Comparison of ENCODE assay signal across 32 cellular contexts in genomic region chr12:69653703-69654102, GRCh38. TPM values are rescaled to one million over a fixed set of nuclear protein-coding genes. Genes with fewer than 3 reads are reported as not detected.
DNase-seq lines count a peak whose midpoint lies in the region; ATAC-seq, FAIRE-seq and TF ChIP-seq lines count a peak whose summit lies in the region.
"Had no signal": no experiment of that assay in that cellular context is flagged by ENCODE, and none has a peak within 500 bp of the region (broad histone marks: within the 10 kb centered on the region; RNA-seq: fewer than 3 reads in every experiment).

No MANE protein-coding gene starts in this region.

- H3K27me3 ChIP-seq in HepG2 (ENCODE audit: control insufficient read depth in 1 of 2, insufficient read depth in 2 of 2, low read length in 2 of 2) (no peaks in the 10 kb centered on the region; a peak in 1 of 5 replicates), right lobe of liver (no peaks in the 10 kb centered on the region), K562 (ENCODE audit: control insufficient read depth in 2 of 2, insufficient read depth in 2 of 2, low read length in 2 of 2) (no peaks in the 10 kb centered on the region), neural progenitor cell (no peaks in the 10 kb centered on the region), body of pancreas (no peaks in the 10 kb centered on the region), heart right ventricle (no peaks in the 10 kb centered on the region)
- H3K27me3 ChIP-seq in CD4-positive, alpha-beta T cell (ENCODE audit: control insufficient read depth, insufficient read depth, low read length): no peaks in the 10 kb centered on the region
- H3K27me3 ChIP-seq: BE2C, upper lobe of left lung had no signal

- H3K4me1 ChIP-seq in HepG2 (ENCODE audit: insufficient read depth, low read length): peaks cover 23% of the 10 kb centered on the region
- no peaks in the 10 kb centered on the region for H3K4me1 ChIP-seq in right lobe of liver
- peaks cover 16 to 36% of the 10 kb centered on the region in 2 experiments for H3K4me1 ChIP-seq in K562 (replicated peaks in 1 of 2; ENCODE audit: control insufficient read depth in 2 of 2, insufficient read depth in 2 of 2, low read length in 2 of 2)
- no peaks in the 10 kb centered on the region for H3K4me1 ChIP-seq in neural progenitor cell
- H3K4me1 ChIP-seq in body of pancreas: no peaks in the 10 kb centered on the region
- peaks cover 0 to 23% (median 0%) of the 10 kb centered on the region in 9 donors for H3K4me1 ChIP-seq in heart right ventricle
- H3K4me1 ChIP-seq: BE2C, lower lobe of right lung had no signal

- intact Hi-C loops in HepG2 (cut with micrococcal nuclease; ENCODE audit: unreplicated experiment) (no loop called here), right lobe of liver (cut with DNase I) (no loop called here), K562 (cut with micrococcal nuclease) (no loop called here), body of pancreas (cut with DNase I) (no loop called here), heart right ventricle (cut with DNase I) (no loop called here)
- intact Hi-C loops in CD4-positive, alpha-beta T cell (cut with DNase I, micrococcal nuclease): no loop called here

- no peaks in the 10 kb centered on the region for H4K20me1 ChIP-seq in HepG2 (ENCODE audit: insufficient read depth, low read length)
- H4K20me1 ChIP-seq in K562 (replicated peaks; ENCODE audit: control insufficient read depth, insufficient read depth, low read length): no peaks in the 10 kb centered on the region
- H4K20me1 ChIP-seq in neural progenitor cell (ENCODE audit: low read depth): no peaks in the 10 kb centered on the region

- H3K27me3 Mint-ChIP-seq in CD4-positive, alpha-beta T cell: peaks cover 5% of the 10 kb centered on the region
- no peaks in the 10 kb centered on the region for H3K27me3 Mint-ChIP-seq in neural progenitor cell (ENCODE audit: insufficient read depth, low read depth)

- POLR2A ChIA-PET in HepG2 (lab: Yijun Ruan, JAX): no interaction called here
- POLR2A ChIA-PET in K562 (lab: Yijun Ruan, JAX): interaction anchor here (0.6 kb wide), 1 partner anchor 897 kb away, joined by 3 read pairs; no protein-coding TSS in a partner anchor
- POLR2A ChIA-PET in CD4-positive, alpha-beta T cell (lab: Charles Lee): no interaction called here

- H3K27ac Mint-ChIP-seq in CD4-positive, alpha-beta T cell: no peak overlapping the region
- H3K27ac Mint-ChIP-seq in neural progenitor cell: no peak overlapping the region
- H3K27ac Mint-ChIP-seq: activated CD4-positive, alpha-beta memory T cell treated with anti-CD3 and anti-CD28 coated beads, Interleukin-2, amount 10 ng/mL, durations not matched to agents 7 days and 5 days; activated naive CD4-positive, alpha-beta T cell treated with anti-CD3 and anti-CD28 coated beads, Interleukin-2, amount 50 U/mL, for 72 hours; activated T-helper 2 cell treated with anti-CD3 and anti-CD28 coated beads, Interferon-gamma antibody, Interleukin-2, Interleukin-4, amounts not matched to agents 10 μg/mL and 5 μg/mL and 100 μg/mL, durations not matched to agents 14 hours and 24 hours and 36 hours; H9 had no signal

- WGBS in HepG2 (ENCODE audit: low lambda C conversion rate): 43% methylated on average over 8 of the region's 8 CpGs
- 71% methylated on average over 7 of the region's 8 CpGs for WGBS in right lobe of liver (ENCODE audit: insufficient coverage, low coverage, low lambda C conversion rate, missing lambda C conversion rate)
- 55% methylated on average over 8 of the region's 8 CpGs for WGBS in K562 (ENCODE audit: insufficient coverage, low coverage, missing lambda C conversion rate)
- WGBS in body of pancreas, 2 donors: 81 to 85% methylated on average over 8 of the region's 8 CpGs
- WGBS in heart right ventricle, 2 donors: 89 to 93% methylated on average over 8 of the region's 8 CpGs

- H3K79me2 ChIP-seq in HepG2 (ENCODE audit: insufficient read depth, low read length) (no peaks in the 10 kb centered on the region), K562 (ENCODE audit: control insufficient read depth, insufficient read depth, low read length) (no peaks in the 10 kb centered on the region), neural progenitor cell (ENCODE audit: low read depth) (no peaks in the 10 kb centered on the region)

- TF ChIP-seq POLR2A in HepG2 (IDR thresholded peaks at IDR 0.05; ENCODE audit: insufficient read depth in 1 of 2, low read depth in 2 of 2, low read length in 2 of 2): no peak
- no peak for TF ChIP-seq POLR2A in right lobe of liver (IDR thresholded peaks at IDR 0.05)
- no peak for TF ChIP-seq POLR2A in K562 (conservative IDR thresholded peaks at IDR 0.05)
- TF ChIP-seq POLR2A in body of pancreas (IDR thresholded peaks at IDR 0.05): no peak

- no peaks in the 10 kb centered on the region for H3K9me3 Mint-ChIP-seq in CD4-positive, alpha-beta T cell
- H3K9me3 Mint-ChIP-seq in neural progenitor cell: no peaks in the 10 kb centered on the region
- H3K9me3 Mint-ChIP-seq: activated CD4-positive, alpha-beta memory T cell treated with anti-CD3 and anti-CD28 coated beads, Interleukin-2, amount 10 ng/mL, durations not matched to agents 7 days and 5 days; activated naive CD4-positive, alpha-beta T cell treated with anti-CD3 and anti-CD28 coated beads, Interleukin-2, amount 50 U/mL, for 72 hours; activated T-helper 2 cell treated with anti-CD3 and anti-CD28 coated beads, Interferon-gamma antibody, Interleukin-2, Interleukin-4, amounts not matched to agents 10 μg/mL and 5 μg/mL and 100 μg/mL, durations not matched to agents 14 hours and 24 hours and 36 hours; H9; neural crest cell had no signal

- H3K9me1 ChIP-seq in K562 (ENCODE audit: control insufficient read depth, insufficient read depth, low read length): peaks cover 2% of the 10 kb centered on the region

- BruUV-seq in HepG2 (replicated peaks; lab: Mats Ljungman, UMichigan): no TSS peak
- BruUV-seq in K562 (replicated peaks; lab: Mats Ljungman, UMichigan): no TSS peak

- H3K9me3 ChIP-seq in HepG2 (ENCODE audit: low read length) (no peaks in the 10 kb centered on the region), right lobe of liver (no peaks in the 10 kb centered on the region), K562 (replicated peaks; ENCODE audit: control insufficient read depth, insufficient read depth, low read depth, low read length) (no peaks in the 10 kb centered on the region), neural progenitor cell (ENCODE audit: low read depth) (no peaks in the 10 kb centered on the region), body of pancreas (no peaks in the 10 kb centered on the region), heart right ventricle (peaks cover 0 to 3% (median 0%) of the 10 kb centered on the region in 11 donors)
- no peaks in the 10 kb centered on the region for H3K9me3 ChIP-seq in CD4-positive, alpha-beta T cell (ENCODE audit: control insufficient read depth, low read length)
- H3K9me3 ChIP-seq: BE2C, lower lobe of right lung, upper lobe of left lung had no signal

- H2AFZ ChIP-seq in HepG2 (ENCODE audit: low read length) (no peak overlapping the region), K562 (ENCODE audit: low read depth, low read length) (no peak overlapping the region), neural progenitor cell (replicated peaks) (no peak overlapping the region)

- H3K4me3 ChIP-seq in HepG2 (replicated peaks in 1 of 3; ENCODE audit: insufficient read depth in 1 of 3, low read depth in 2 of 3, low read length in 3 of 3): no peak overlapping the region
- no peak overlapping the region for H3K4me3 ChIP-seq in right lobe of liver
- H3K4me3 ChIP-seq in K562: no peak overlapping the region
- H3K4me3 ChIP-seq in fibroblast of villous mesenchyme (ENCODE audit: low read depth, low read length): no peak overlapping the region
- H3K4me3 ChIP-seq in neural progenitor cell: no peak overlapping the region
- no peak overlapping the region for H3K4me3 ChIP-seq in body of pancreas
- H3K4me3 ChIP-seq in heart right ventricle: no peak overlapping the region
- H3K4me3 ChIP-seq: lower lobe of right lung, upper lobe of left lung had no signal

- H3K27ac ChIP-seq in HepG2 (ENCODE audit: extremely low read length, insufficient read depth, low read length) (no peak overlapping the region), right lobe of liver (no peak overlapping the region), K562 (ENCODE audit: extremely low read depth, low read depth, low read length) (no peak overlapping the region), neural progenitor cell (no peak overlapping the region), body of pancreas (no peak overlapping the region), heart right ventricle (no peak overlapping the region)
- H3K27ac ChIP-seq in CD4-positive, alpha-beta T cell (ENCODE audit: low read depth, low read length): no peak overlapping the region
- H3K27ac ChIP-seq: lower lobe of right lung, upper lobe of left lung had no signal

- no peaks in the 10 kb centered on the region for H3F3A ChIP-seq in neural progenitor cell (ENCODE audit: low read depth)

- H3K4me1 Mint-ChIP-seq in CD4-positive, alpha-beta T cell (ENCODE audit: low read depth): no peaks in the 10 kb centered on the region
- H3K4me1 Mint-ChIP-seq in neural progenitor cell: peaks cover 21% of the 10 kb centered on the region
- H3K4me1 Mint-ChIP-seq: activated CD4-positive, alpha-beta memory T cell treated with anti-CD3 and anti-CD28 coated beads, Interleukin-2, amount 10 ng/mL, durations not matched to agents 7 days and 5 days; H9 had no signal

- H3K4me2 ChIP-seq in HepG2 (ENCODE audit: low read depth, low read length) (no peak overlapping the region), K562 (ENCODE audit: insufficient read depth, low read length) (no peak overlapping the region), neural progenitor cell (no peak overlapping the region)

- FAIRE-seq in HepG2 (lab: Jason Lieb, UNC): no peak
- FAIRE-seq in K562 (lab: Jason Lieb, UNC): no peak
- FAIRE-seq: A204.1, GM12891, TTC549 had no signal

- H3K4me3 Mint-ChIP-seq in CD4-positive, alpha-beta T cell: no peak overlapping the region
- H3K4me3 Mint-ChIP-seq in neural progenitor cell: no peak overlapping the region
- H3K4me3 Mint-ChIP-seq: activated CD4-positive, alpha-beta memory T cell treated with anti-CD3 and anti-CD28 coated beads, Interleukin-2, amount 10 ng/mL, durations not matched to agents 7 days and 5 days; H9; neural crest cell had no signal

- TF ChIP-seq EP300 in HepG2 (IDR thresholded peaks at IDR 0.05; ENCODE audit: low read depth in 2 of 2, low read length in 2 of 2) (no peak), HepG2 (CRISPR knock-in tag; IDR thresholded peaks at IDR 0.05; ENCODE audit: borderline replicate concordance) (no peak), K562 (IDR thresholded peaks at IDR 0.05; ENCODE audit: low read length) (no peak)

- TF ChIP-seq RAD21 in HepG2 (CRISPR knock-in tag; IDR thresholded peaks at IDR 0.05) (no peak), K562 (CRISPR knock-in tag; conservative IDR thresholded peaks at IDR 0.05 in 1 of 2, IDR thresholded peaks at IDR 0.05 in 1 of 2) (no peak)

- CTCF ChIA-PET in HepG2 (lab: Yijun Ruan, JAX; ENCODE audit: low intra/inter-chr PET ratio, low total read pairs) (no interaction called here), K562 (lab: Yijun Ruan, JAX; ENCODE audit: low intra/inter-chr PET ratio) (no interaction called here)
- CTCF ChIA-PET in CD4-positive, alpha-beta T cell (lab: Charles Lee): no interaction called here

- ATAC-seq in HepG2 (no peak), right lobe of liver (no peak), K562 (no peak), body of pancreas (no peak), heart right ventricle (no peak)
- no peak for ATAC-seq in CD4-positive, alpha-beta T cell (ENCODE audit: poor library complexity)
- ATAC-seq: activated naive CD4-positive, alpha-beta T cell treated with anti-CD3 and anti-CD28 coated beads, Interleukin-2, amount 50 U/mL, for 72 hours; lower lobe of right lung had no signal

- DNase-seq in HepG2 (ENCODE audit: low spot score): no peak
- DNase-seq in right lobe of liver: no peak
- no peak for DNase-seq in K562 (ENCODE audit: extremely low read depth in 1 of 4, low spot score in 3 of 4)
- DNase-seq in fibroblast of villous mesenchyme (ENCODE audit: low read depth): peak; percentile 51
- DNase-seq in CD4-positive, alpha-beta T cell: no peak
- no peak for DNase-seq in neural progenitor cell (ENCODE audit: low spot score)
- no peak for DNase-seq in body of pancreas
- DNase-seq in heart right ventricle: no peak
- DNase-seq: activated CD4-positive, alpha-beta memory T cell treated with anti-CD3 and anti-CD28 coated beads, Interleukin-2, amount 10 ng/mL, durations not matched to agents 7 days and 5 days; activated CD4-positive, CD25-positive, alpha-beta regulatory T cell treated with anti-CD3 and anti-CD28 coated beads, Interleukin-2, amount 50 U/mL, for 72 hours; BE2C; DMS53; effector CD4-positive, alpha-beta T cell; H9; kidney glomerular epithelial cell; lower lobe of right lung; NCI-H1436; NCI-H2107; NK-92 treated with Interleukin-12 subunit alpha and Interleukin-12 subunit beta, amount 100 ng/mL, for 24 hours; SIG-M5; upper lobe of left lung had no signal

- no peak for TF ChIP-seq CTCF in HepG2 (CRISPR knock-in tag; IDR thresholded peaks at IDR 0.05)
- TF ChIP-seq CTCF in right lobe of liver (IDR thresholded peaks at IDR 0.05): no peak
- TF ChIP-seq CTCF in K562 (IDR thresholded peaks at IDR 0.05 in 2 of 3, conservative IDR thresholded peaks at IDR 0.05 in 1 of 3; ENCODE audit: insufficient read depth in 2 of 3, low read depth in 1 of 3, low read length in 3 of 3): no peak
- no peak for TF ChIP-seq CTCF in fibroblast of villous mesenchyme (IDR thresholded peaks at IDR 0.05; ENCODE audit: insufficient read depth, low read depth, low read length)
- no peak for TF ChIP-seq CTCF in CD4-positive, alpha-beta T cell (IDR thresholded peaks at IDR 0.05)
- no peak for TF ChIP-seq CTCF in neural progenitor cell (IDR thresholded peaks at IDR 0.05)
- TF ChIP-seq CTCF in body of pancreas (IDR thresholded peaks at IDR 0.05): no peak
- TF ChIP-seq CTCF in heart right ventricle (IDR thresholded peaks at IDR 0.05): no peak

- in situ Hi-C loops in HepG2 (cut with HindIII; ENCODE audit: extremely low pct_ligation_motif_present, low pct_unique_long_range_greater_than_20kb): no loop called here
- in situ Hi-C loops in K562 (cut with MboI): no loop called here

- no peaks in the 10 kb centered on the region for H3K36me3 ChIP-seq in HepG2 (replicated peaks in 1 of 2; ENCODE audit: control insufficient read depth in 1 of 2, insufficient read depth in 2 of 2, low read length in 2 of 2)
- H3K36me3 ChIP-seq in right lobe of liver: no peaks in the 10 kb centered on the region
- H3K36me3 ChIP-seq in K562 (ENCODE audit: control insufficient read depth, insufficient read depth, low read length): no peaks in the 10 kb centered on the region
- H3K36me3 ChIP-seq in neural progenitor cell: no peaks in the 10 kb centered on the region
- H3K36me3 ChIP-seq in body of pancreas (replicated peaks in 1 of 2; ENCODE audit: insufficient read depth in 1 of 2, low read depth in 2 of 2): no peaks in the 10 kb centered on the region
- no peaks in the 10 kb centered on the region for H3K36me3 ChIP-seq in heart right ventricle
- H3K36me3 ChIP-seq: BE2C, lower lobe of right lung, upper lobe of left lung had no signal

- H3K36me3 Mint-ChIP-seq in CD4-positive, alpha-beta T cell (ENCODE audit: low read depth): no peaks in the 10 kb centered on the region
- H3K36me3 Mint-ChIP-seq in neural progenitor cell: no peaks in the 10 kb centered on the region
- H3K36me3 Mint-ChIP-seq: activated naive CD4-positive, alpha-beta T cell treated with anti-CD3 and anti-CD28 coated beads, Interleukin-2, amount 50 U/mL, for 72 hours had no signal

- no peak overlapping the region for H3K9ac ChIP-seq in HepG2 (ENCODE audit: insufficient read depth, low read depth, low read length)
- no peak overlapping the region for H3K9ac ChIP-seq in K562 (ENCODE audit: insufficient read depth in 1 of 2, low read depth in 2 of 2, low read length in 2 of 2)
- H3K9ac ChIP-seq in neural progenitor cell: no peak overlapping the region

RNA-seq across cellular contexts. Expression of gene LRRC10, which starts 43.0 kb away (rescaled TPM):
- total RNA-seq in HepG2 (2016; rRNA removed; fragmentation: Illumina TruSeq; extraction: Trizol) (not detected in 2 replicates), right lobe of liver (not detected), K562 (2014; rRNA removed) (not detected in 2 replicates), K562 (2014; rRNA removed; fragmentation: Illumina TruSeq; extraction: Trizol) (not detected in 2 replicates), K562 (2015; rRNA removed; fragmentation: Illumina TruSeq; extraction: Trizol) (not detected in 2 replicates), K562 (2021) (not detected in 2 replicates), fibroblast of villous mesenchyme (not detected in 2 replicates), neural progenitor cell (ENCODE audit: low replicate concordance) (not detected in 2 replicates), body of pancreas (not detected), heart right ventricle (10 to 100 TPM; 14.4 to 75.7 (median 40.9) TPM)
- total RNA-seq in HepG2 (2016; cell fraction: cytosol; rRNA removed; fragmentation: Illumina TruSeq; extraction: Trizol; ENCODE audit: low read depth): not detected in 2 replicates
- not detected in 2 replicates for total RNA-seq in HepG2 (2016; cell fraction: insoluble cytoplasmic fraction; rRNA removed; fragmentation: Illumina TruSeq; extraction: Trizol)
- not detected in 2 replicates for total RNA-seq in HepG2 (2016; cell fraction: membrane; rRNA removed; fragmentation: Illumina TruSeq; extraction: Trizol)
- not detected in 2 replicates for total RNA-seq in HepG2 (2016; cell fraction: nucleus; rRNA removed; fragmentation: Illumina TruSeq; extraction: Trizol)
- polyA plus RNA-seq in HepG2 (2011; rRNA removed) (not detected in 2 replicates), K562 (2011; rRNA removed) (not detected in 2 replicates), K562 (2014; fragmentation: Illumina TruSeq; extraction: Trizol) (not detected in 2 replicates), K562 (2014; fragmentation: Nextera tagmentation; extraction: Ambion mirVana) (not detected), K562 (2014; rRNA removed) (0.09 TPM in 1 of 2 replicates, not detected in the other), heart right ventricle (10 to 100 TPM in 1 of 2 donors, 1 to 10 TPM in 1; 3.4 to 31.4 TPM)
- polyA plus RNA-seq in HepG2 (2011; cell fraction: cytosol; rRNA removed): not detected in 2 replicates
- not detected in 2 replicates for polyA plus RNA-seq in HepG2 (2011; cell fraction: nucleus; rRNA removed)
- not detected in 2 replicates for polyA plus RNA-seq in HepG2 (2012)
- not detected in 2 replicates for polyA plus RNA-seq in HepG2 (2016; cell fraction: cytosol; fragmentation: Illumina TruSeq; extraction: Trizol; ENCODE audit: low read depth)
- not detected in 2 replicates for polyA plus RNA-seq in HepG2 (2016; cell fraction: insoluble cytoplasmic fraction; fragmentation: Illumina TruSeq; extraction: Trizol; ENCODE audit: low read depth)
- not detected in 2 replicates for polyA plus RNA-seq in HepG2 (2016; cell fraction: membrane; fragmentation: Illumina TruSeq; extraction: Trizol; ENCODE audit: low read depth)
- polyA plus RNA-seq in HepG2 (2016; cell fraction: nucleus; fragmentation: Illumina TruSeq; extraction: Trizol; ENCODE audit: insufficient read depth, low read depth): not detected in 2 replicates
- polyA minus RNA-seq in HepG2 (2011; rRNA and poly(A)+ RNA removed; ENCODE audit: low replicate concordance): not detected in 2 replicates
- polyA minus RNA-seq in HepG2 (2011; cell fraction: cytosol; rRNA and poly(A)+ RNA removed): not detected in 2 replicates
- not detected in 2 replicates for polyA minus RNA-seq in HepG2 (2011; cell fraction: nucleus; rRNA and poly(A)+ RNA removed)
- not detected in 2 replicates for total RNA-seq in K562 (2011; cell fraction: chromatin; rRNA removed; ENCODE audit: low replicate concordance)
- not detected in 2 replicates for total RNA-seq in K562 (2011; cell fraction: nucleolus; rRNA removed)
- total RNA-seq in K562 (2011; cell fraction: nucleoplasm; rRNA removed): not detected in 2 replicates
- not detected in 2 replicates for polyA plus RNA-seq in K562 (2011; cell fraction: cytosol; rRNA removed)
- not detected in 2 replicates for polyA plus RNA-seq in K562 (2011; cell fraction: nucleus; rRNA removed)
- not detected in 2 replicates for polyA plus RNA-seq in K562 (2012)
- polyA minus RNA-seq in K562 (2011; rRNA and poly(A)+ RNA removed): not detected in 2 replicates
- not detected in 2 replicates for polyA minus RNA-seq in K562 (2011; cell fraction: cytosol; rRNA and poly(A)+ RNA removed)
- polyA minus RNA-seq in K562 (2011; cell fraction: nucleus; rRNA and poly(A)+ RNA removed): not detected in 2 replicates
- total RNA-seq in CD4-positive, alpha-beta T cell: not detected
- total RNA-seq: activated CD4-positive, alpha-beta memory T cell treated with anti-CD3 and anti-CD28 coated beads, Interleukin-2, amount 10 ng/mL, durations not matched to agents 7 days and 5 days; activated naive CD4-positive, alpha-beta T cell treated with anti-CD3 and anti-CD28 coated beads, Interleukin-2, amount 50 U/mL, for 72 hours; activated T-helper 2 cell treated with anti-CD3 and anti-CD28 coated beads, Interferon-gamma antibody, Interleukin-2, Interleukin-4, amounts not matched to agents 10 μg/mL and 5 μg/mL and 100 μg/mL, durations not matched to agents 14 hours and 24 hours and 36 hours; chondrocyte; H9; lower lobe of right lung; M059J; NCI-H460; neural crest cell; posterior vena cava; subcutaneous adipose tissue; upper lobe of left lung had no signal

RNA-seq across cellular contexts. Expression of gene BEST3, which starts 45.4 kb away (rescaled TPM):
- not detected in 2 replicates for total RNA-seq in HepG2 (2016; rRNA removed; fragmentation: Illumina TruSeq; extraction: Trizol)
- not detected in 2 replicates for total RNA-seq in HepG2 (2016; cell fraction: cytosol; rRNA removed; fragmentation: Illumina TruSeq; extraction: Trizol; ENCODE audit: low read depth)
- total RNA-seq in HepG2 (2016; cell fraction: insoluble cytoplasmic fraction; rRNA removed; fragmentation: Illumina TruSeq; extraction: Trizol): not detected in 2 replicates
- not detected in 2 replicates for total RNA-seq in HepG2 (2016; cell fraction: membrane; rRNA removed; fragmentation: Illumina TruSeq; extraction: Trizol)
- not detected in 2 replicates for total RNA-seq in HepG2 (2016; cell fraction: nucleus; rRNA removed; fragmentation: Illumina TruSeq; extraction: Trizol)
- not detected in 2 replicates for polyA plus RNA-seq in HepG2 (2011; rRNA removed)
- polyA plus RNA-seq in HepG2 (2011; cell fraction: cytosol; rRNA removed): not detected in 2 replicates
- polyA plus RNA-seq in HepG2 (2011; cell fraction: nucleus; rRNA removed): not detected in 2 replicates
- not detected in 2 replicates for polyA plus RNA-seq in HepG2 (2012)
- polyA plus RNA-seq in HepG2 (2016; cell fraction: cytosol; fragmentation: Illumina TruSeq; extraction: Trizol; ENCODE audit: low read depth): not detected in 2 replicates
- polyA plus RNA-seq in HepG2 (2016; cell fraction: insoluble cytoplasmic fraction; fragmentation: Illumina TruSeq; extraction: Trizol; ENCODE audit: low read depth): not detected in 2 replicates
- polyA plus RNA-seq in HepG2 (2016; cell fraction: membrane; fragmentation: Illumina TruSeq; extraction: Trizol; ENCODE audit: low read depth): not detected in 2 replicates
- polyA plus RNA-seq in HepG2 (2016; cell fraction: nucleus; fragmentation: Illumina TruSeq; extraction: Trizol; ENCODE audit: insufficient read depth, low read depth): not detected in 2 replicates
- polyA minus RNA-seq in HepG2 (2011; rRNA and poly(A)+ RNA removed; ENCODE audit: low replicate concordance): 0.94 TPM in 1 of 2 replicates, not detected in the other
- not detected in 2 replicates for polyA minus RNA-seq in HepG2 (2011; cell fraction: cytosol; rRNA and poly(A)+ RNA removed)
- polyA minus RNA-seq in HepG2 (2011; cell fraction: nucleus; rRNA and poly(A)+ RNA removed): 0.75 TPM in 1 of 2 replicates, not detected in the other
- total RNA-seq in right lobe of liver: not detected
- 0.14 TPM in 1 of 2 replicates, not detected in the other for total RNA-seq in K562 (2011; cell fraction: chromatin; rRNA removed; ENCODE audit: low replicate concordance)
- total RNA-seq in K562 (2011; cell fraction: nucleolus; rRNA removed): not detected in 2 replicates
- total RNA-seq in K562 (2011; cell fraction: nucleoplasm; rRNA removed): not detected in 2 replicates
- total RNA-seq in K562 (2014; rRNA removed): not detected in 2 replicates
- not detected in 2 replicates for total RNA-seq in K562 (2014; rRNA removed; fragmentation: Illumina TruSeq; extraction: Trizol)
- not detected in 2 replicates for total RNA-seq in K562 (2015; rRNA removed; fragmentation: Illumina TruSeq; extraction: Trizol)
- not detected in 2 replicates for total RNA-seq in K562 (2021)
- 0.15 TPM in 1 of 2 replicates, not detected in the other for polyA plus RNA-seq in K562 (2011; rRNA removed)
- polyA plus RNA-seq in K562 (2011; cell fraction: cytosol; rRNA removed): 0.03 TPM in 2 replicates
- not detected in 2 replicates for polyA plus RNA-seq in K562 (2011; cell fraction: nucleus; rRNA removed)
- 0.03 and 0.12 TPM in 2 replicates for polyA plus RNA-seq in K562 (2012)
- polyA plus RNA-seq in K562 (2014; fragmentation: Illumina TruSeq; extraction: Trizol): not detected in 2 replicates
- not detected for polyA plus RNA-seq in K562 (2014; fragmentation: Nextera tagmentation; extraction: Ambion mirVana)
- polyA plus RNA-seq in K562 (2014; rRNA removed): 0.08 TPM in 1 of 2 replicates, not detected in the other
- polyA minus RNA-seq in K562 (2011; rRNA and poly(A)+ RNA removed): 0.11 TPM in 1 of 2 replicates, not detected in the other
- polyA minus RNA-seq in K562 (2011; cell fraction: cytosol; rRNA and poly(A)+ RNA removed): not detected in 2 replicates
- not detected in 2 replicates for polyA minus RNA-seq in K562 (2011; cell fraction: nucleus; rRNA and poly(A)+ RNA removed)
- total RNA-seq in fibroblast of villous mesenchyme: under 0.01 TPM in 1 of 2 replicates, not detected in the other
- total RNA-seq in CD4-positive, alpha-beta T cell: not detected
- total RNA-seq in neural progenitor cell (ENCODE audit: low replicate concordance): not detected in 2 replicates
- total RNA-seq in body of pancreas: 1 to 10 TPM in 1 of 2 donors, not detected in 1; 1.3 TPM
- total RNA-seq in heart right ventricle: under 1 TPM in 7 of 10 donors, not detected in 3; 0.09 to 0.64 (median 0.44) TPM
- polyA plus RNA-seq in heart right ventricle: under 1 TPM; 0.07 to 0.35 TPM
- total RNA-seq: activated CD4-positive, alpha-beta memory T cell treated with anti-CD3 and anti-CD28 coated beads, Interleukin-2, amount 10 ng/mL, durations not matched to agents 7 days and 5 days; activated naive CD4-positive, alpha-beta T cell treated with anti-CD3 and anti-CD28 coated beads, Interleukin-2, amount 50 U/mL, for 72 hours; activated T-helper 2 cell treated with anti-CD3 and anti-CD28 coated beads, Interferon-gamma antibody, Interleukin-2, Interleukin-4, amounts not matched to agents 10 μg/mL and 5 μg/mL and 100 μg/mL, durations not matched to agents 14 hours and 24 hours and 36 hours; lower lobe of right lung; NCI-H460; neural crest cell; posterior vena cava; subcutaneous adipose tissue; upper lobe of left lung had no signal

Comparison
In these comparisons a context has a peak if more than half of its experiments do, and no peak if none do; other contexts are left out.
1. RNA of gene LRRC10, which starts 43.0 kb away (total RNA-seq): 14.4 to 75.7 TPM in heart right ventricle; not detected in HepG2, not detected in right lobe of liver, not detected in K562, not detected in fibroblast of villous mesenchyme, not detected in CD4-positive, alpha-beta T cell, not detected in neural progenitor cell and not detected in body of pancreas; every median in the first group is over 10 times any median in the second.
2. Of the 241 proteins assayed by ChIP-seq in both HepG2 and K562: peak only in HepG2: none; only in K562: CEBPG; in both: CEBPB; in neither: 238; mixed calls (peak in some experiments, not most) for 1.